Comparison of ENCODE assay signal across 2 cellular contexts in genomic region chr20:62965363-62965771, GRCh38.
TF ChIP-seq lines count a peak whose summit lies in the region.

No MANE protein-coding gene starts in this region.

TF ChIP-seq in HEK293, 187 proteins besides CTCF, POLR2A, EP300 and RAD21 (continued from another document):
- TF ChIP-seq HIC1 (tag by site-specific recombination; IDR thresholded peaks at IDR 0.05), result no peak
- TF ChIP-seq ZNF404 (tag by site-specific recombination; IDR thresholded peaks at IDR 0.05), result no peak
- TF ChIP-seq SCRT2 (tag by site-specific recombination; IDR thresholded peaks at IDR 0.05), result no peak

TF ChIP-seq in WTC11, 78 proteins besides CTCF, POLR2A, EP300 and RAD21 (continued from another document):
- TF ChIP-seq ZNF512 (CRISPR knock-in tag; IDR thresholded peaks at IDR 0.05; ENCODE audit: borderline replicate concordance) (no peak), ZNF671 (CRISPR knock-in tag; IDR thresholded peaks at IDR 0.05) (no peak), MYBL2 (CRISPR knock-in tag; IDR thresholded peaks at IDR 0.05) (no peak), PRDM15 (CRISPR knock-in tag; IDR thresholded peaks at IDR 0.05) (no peak), ZMAT4 (CRISPR knock-in tag; IDR thresholded peaks at IDR 0.05) (no peak), GRHL2 (CRISPR knock-in tag; IDR thresholded peaks at IDR 0.05; ENCODE audit: insufficient replicate concordance, severe bottlenecking) (no peak), ELF4 (CRISPR knock-in tag; IDR thresholded peaks at IDR 0.05; ENCODE audit: low read depth) (no peak), ZSCAN18 (CRISPR knock-in tag; IDR thresholded peaks at IDR 0.05) (no peak), ZNF317 (CRISPR knock-in tag; IDR thresholded peaks at IDR 0.05; ENCODE audit: borderline replicate concordance, low read depth) (no peak), EMX1 (CRISPR knock-in tag; IDR thresholded peaks at IDR 0.05) (no peak), IRF1 (CRISPR knock-in tag; IDR thresholded peaks at IDR 0.05) (no peak)
